Comparison of ENCODE assay signal across 19 cellular contexts in the genomic region with DNA sequence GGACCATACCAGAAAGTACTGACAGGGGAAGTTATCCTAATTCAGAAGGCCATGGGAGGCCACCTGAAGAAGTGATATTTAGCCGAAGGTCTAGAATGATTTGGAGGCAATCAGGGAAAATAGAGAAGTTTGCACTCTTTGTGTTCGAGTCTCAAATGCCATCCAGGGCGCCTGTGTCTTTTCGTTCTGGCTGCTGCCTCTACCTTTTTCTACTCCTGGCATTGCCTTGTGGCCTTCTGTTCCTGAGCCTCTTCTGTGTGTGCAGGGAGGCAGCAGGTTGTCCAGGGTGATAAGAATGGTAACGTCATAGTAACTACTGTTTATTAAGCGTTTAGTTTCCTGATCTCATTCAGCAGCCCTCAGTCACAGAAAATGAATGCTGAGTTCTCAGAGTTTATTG.
"Had no signal": no experiment of that assay in that cellular context is flagged by ENCODE, and none has a peak within 500 bp of the region (broad histone marks: within the 10 kb centered on the region; RNA-seq: fewer than 3 reads in every experiment).

No MANE protein-coding gene starts in this region.

- H3K36me3 ChIP-seq: left ventricle myocardium inferior, ovary, right lobe of liver, suprapubic skin had no signal

- H3K27me3 Mint-ChIP-seq: activated CD8-positive, alpha-beta T cell treated with anti-CD3 and anti-CD28 coated beads for 36 hours; memory B cell; naive thymus-derived CD4-positive, alpha-beta T cell; stimulated activated naive CD8-positive, alpha-beta T cell treated with anti-CD3 and anti-CD28 coated beads, Interleukin-15, Interleukin-2, amounts not matched to agents 100 ng/mL and 50 ng/mL, for 24 hours; type B pancreatic cell had no signal

- H3K9me3 ChIP-seq: esophagus muscularis mucosa, left ventricle myocardium inferior, mucosa of descending colon, ovary, right lobe of liver, suprapubic skin had no signal

- H3K27ac Mint-ChIP-seq: activated CD8-positive, alpha-beta T cell treated with anti-CD3 and anti-CD28 coated beads for 36 hours; activated T-cell treated with anti-CD3 and anti-CD28 coated beads, Interleukin-2, amount 50 U/mL, for 72 hours; memory B cell; naive thymus-derived CD4-positive, alpha-beta T cell; stimulated activated naive CD8-positive, alpha-beta T cell treated with anti-CD3 and anti-CD28 coated beads, Interleukin-15, Interleukin-2, amounts not matched to agents 100 ng/mL and 50 ng/mL, for 24 hours; type B pancreatic cell; WTC11 had no signal

- DNase-seq: activated CD4-positive, alpha-beta T cell treated with anti-CD3 and anti-CD28 coated beads for 4 hours; activated CD8-positive, alpha-beta T cell treated with anti-CD3 and anti-CD28 coated beads for 36 hours; activated gamma-delta T cell; activated T-cell treated with anti-CD3 and anti-CD28 coated beads, Interleukin-2, amount 50 U/mL, for 72 hours; caudate nucleus; hypothalamus; left ventricle myocardium inferior; mucosa of descending colon; naive thymus-derived CD4-positive, alpha-beta T cell; ovary; right lobe of liver had no signal

- H3K27ac ChIP-seq: esophagus muscularis mucosa, left ventricle myocardium inferior, ovary, right lobe of liver, suprapubic skin had no signal

- H3K4me3 ChIP-seq: esophagus muscularis mucosa, left ventricle myocardium inferior, mucosa of descending colon, ovary, right lobe of liver, smooth muscle cell, suprapubic skin had no signal

- H3K27me3 ChIP-seq: esophagus muscularis mucosa, ovary, right lobe of liver, suprapubic skin had no signal

- H3K36me3 Mint-ChIP-seq: WTC11 had no signal

- H3K9me3 Mint-ChIP-seq: activated CD8-positive, alpha-beta T cell treated with anti-CD3 and anti-CD28 coated beads for 36 hours; activated naive CD4-positive, alpha-beta T cell treated with anti-CD3 and anti-CD28 coated beads, Interleukin-2, amount 50 U/mL, for 72 hours; activated T-cell treated with anti-CD3 and anti-CD28 coated beads, Interleukin-2, amount 50 U/mL, for 72 hours; memory B cell; naive thymus-derived CD4-positive, alpha-beta T cell; stimulated activated naive CD8-positive, alpha-beta T cell treated with anti-CD3 and anti-CD28 coated beads, Interleukin-15, Interleukin-2, amounts not matched to agents 100 ng/mL and 50 ng/mL, for 24 hours; type B pancreatic cell; WTC11 had no signal

- ATAC-seq: activated CD8-positive, alpha-beta T cell treated with anti-CD3 and anti-CD28 coated beads for 36 hours; activated naive CD4-positive, alpha-beta T cell treated with anti-CD3 and anti-CD28 coated beads, Interleukin-2, amount 50 U/mL, for 72 hours; activated T-cell treated with anti-CD3 and anti-CD28 coated beads, Interleukin-2, amount 50 U/mL, for 72 hours; mucosa of descending colon; naive thymus-derived CD4-positive, alpha-beta T cell; right lobe of liver; WTC11 had no signal

- H3K4me3 Mint-ChIP-seq: activated CD8-positive, alpha-beta T cell treated with anti-CD3 and anti-CD28 coated beads for 36 hours; activated T-cell treated with anti-CD3 and anti-CD28 coated beads, Interleukin-2, amount 50 U/mL, for 72 hours; memory B cell; naive thymus-derived CD4-positive, alpha-beta T cell; stimulated activated naive CD8-positive, alpha-beta T cell treated with anti-CD3 and anti-CD28 coated beads, Interleukin-15, Interleukin-2, amounts not matched to agents 100 ng/mL and 50 ng/mL, for 24 hours; type B pancreatic cell; WTC11 had no signal

- H3K4me1 ChIP-seq: esophagus muscularis mucosa, right lobe of liver, suprapubic skin had no signal
